Comparison of ENCODE assay signal across 24 cellular contexts in genomic region chr2:215635071-215635787, GRCh38.
"Had no signal": no experiment of that assay in that cellular context is flagged by ENCODE, and none has a peak within 500 bp of the region (broad histone marks: within the 10 kb centered on the region; RNA-seq: fewer than 3 reads in every experiment).

No MANE protein-coding gene starts in this region.

- H3K27me3 ChIP-seq: esophagus squamous epithelium, heart left ventricle, neural progenitor cell, spleen, upper lobe of left lung had no signal

- H3K36me3 ChIP-seq: esophagus squamous epithelium, heart left ventricle, lower lobe of right lung, neural progenitor cell, spleen, thoracic aorta, upper lobe of left lung had no signal

- H3K4me1 Mint-ChIP-seq: activated CD4-positive, alpha-beta memory T cell treated with anti-CD3 and anti-CD28 coated beads, Interleukin-2, amount 10 ng/mL, durations not matched to agents 7 days and 5 days; activated CD4-positive, alpha-beta T cell treated with anti-CD3 and anti-CD28 coated beads, Interleukin-2, amount 10 ng/mL, durations not matched to agents 24 days and 14 days; activated naive CD4-positive, alpha-beta T cell treated with anti-CD3 and anti-CD28 coated beads, Interleukin-2, amount 10 ng/mL, durations not matched to agents 7 days and 5 days; mesothelial cell of epicardium; neural progenitor cell; T-cell had no signal

- DNase-seq: activated CD4-positive, alpha-beta memory T cell treated with anti-CD3 and anti-CD28 coated beads, Interleukin-2, amount 10 ng/mL, durations not matched to agents 7 days and 5 days; activated CD4-positive, alpha-beta T cell treated with anti-CD3 and anti-CD28 coated beads, Interleukin-2, amount 10 ng/mL, durations not matched to agents 24 days and 14 days; activated effector memory CD4-positive, alpha-beta T cell treated with anti-CD3 and anti-CD28 coated beads, Interleukin-2, amount 50 U/mL, for 16 hours; activated naive CD4-positive, alpha-beta T cell treated with anti-CD3 and anti-CD28 coated beads, Interleukin-2, amount 10 ng/mL, durations not matched to agents 7 days and 5 days; amygdala; central memory CD4-positive, alpha-beta T cell; esophagus squamous epithelium; heart left ventricle; left colon; lower lobe of right lung; naive thymus-derived CD8-positive, alpha-beta T cell; retina; spleen; stimulated activated CD4-positive, alpha-beta T cell treated with anti-CD3 and anti-CD28 coated beads, Interleukin-4, amount 100 ng/mL, for 1 hour; stimulated activated naive CD4-positive, alpha-beta T cell treated with Interleukin-2 at 50 U/mL for 16 hours; T-cell; upper lobe of left lung had no signal

- ATAC-seq: activated CD4-positive, CD25-positive, alpha-beta regulatory T cell treated with anti-CD3 and anti-CD28 coated beads, Interleukin-2, amount 50 U/mL, for 24 hours; heart left ventricle; left colon; naive thymus-derived CD8-positive, alpha-beta T cell; T-cell had no signal

- H3K27me3 Mint-ChIP-seq: activated CD4-positive, alpha-beta memory T cell treated with anti-CD3 and anti-CD28 coated beads, Interleukin-2, amount 10 ng/mL, durations not matched to agents 7 days and 5 days; activated CD4-positive, alpha-beta T cell treated with anti-CD3 and anti-CD28 coated beads, Interleukin-2, amount 10 ng/mL, durations not matched to agents 24 days and 14 days; activated naive CD4-positive, alpha-beta T cell treated with anti-CD3 and anti-CD28 coated beads, Interleukin-2, amount 10 ng/mL, durations not matched to agents 7 days and 5 days; progenitor cell of endocrine pancreas had no signal

- H3K36me3 Mint-ChIP-seq: activated naive CD4-positive, alpha-beta T cell treated with anti-CD3 and anti-CD28 coated beads, Interleukin-2, amount 10 ng/mL, durations not matched to agents 7 days and 5 days; neural progenitor cell; T-cell had no signal

- H3K4me1 ChIP-seq: esophagus squamous epithelium, heart left ventricle, lower lobe of right lung, neural progenitor cell, spleen, upper lobe of left lung had no signal

- H3K4me3 Mint-ChIP-seq: activated CD4-positive, alpha-beta memory T cell treated with anti-CD3 and anti-CD28 coated beads, Interleukin-2, amount 10 ng/mL, durations not matched to agents 7 days and 5 days; activated CD4-positive, alpha-beta T cell treated with anti-CD3 and anti-CD28 coated beads, Interleukin-2, amount 10 ng/mL, durations not matched to agents 24 days and 14 days; activated naive CD4-positive, alpha-beta T cell treated with anti-CD3 and anti-CD28 coated beads, Interleukin-2, amount 10 ng/mL, durations not matched to agents 7 days and 5 days; mesothelial cell of epicardium; neural progenitor cell; T-cell; T-helper 2 cell treated with Interferon-gamma antibody and Interleukin-4, amounts not matched to agents 5 μg/mL and 100 μg/mL, for 36 hours had no signal

- H3K9me3 ChIP-seq: thoracic aorta had no signal

- H3K27ac Mint-ChIP-seq: activated CD4-positive, alpha-beta memory T cell treated with anti-CD3 and anti-CD28 coated beads, Interleukin-2, amount 10 ng/mL, durations not matched to agents 7 days and 5 days; activated CD4-positive, alpha-beta T cell treated with anti-CD3 and anti-CD28 coated beads, Interleukin-2, amount 10 ng/mL, durations not matched to agents 24 days and 14 days; activated naive CD4-positive, alpha-beta T cell treated with anti-CD3 and anti-CD28 coated beads, Interleukin-2, amount 10 ng/mL, durations not matched to agents 7 days and 5 days; mesothelial cell of epicardium; naive thymus-derived CD8-positive, alpha-beta T cell; neural progenitor cell; T-cell; T-helper 2 cell treated with Interferon-gamma antibody and Interleukin-4, amounts not matched to agents 5 μg/mL and 100 μg/mL, for 36 hours had no signal

- H3K4me3 ChIP-seq: esophagus squamous epithelium, heart left ventricle, lower lobe of right lung, neural progenitor cell, spleen, thoracic aorta, upper lobe of left lung had no signal

- H3K27ac ChIP-seq: esophagus squamous epithelium, heart left ventricle, lower lobe of right lung, neural progenitor cell, spleen, thoracic aorta, upper lobe of left lung, VCaP had no signal
